In the genomic region with DNA sequence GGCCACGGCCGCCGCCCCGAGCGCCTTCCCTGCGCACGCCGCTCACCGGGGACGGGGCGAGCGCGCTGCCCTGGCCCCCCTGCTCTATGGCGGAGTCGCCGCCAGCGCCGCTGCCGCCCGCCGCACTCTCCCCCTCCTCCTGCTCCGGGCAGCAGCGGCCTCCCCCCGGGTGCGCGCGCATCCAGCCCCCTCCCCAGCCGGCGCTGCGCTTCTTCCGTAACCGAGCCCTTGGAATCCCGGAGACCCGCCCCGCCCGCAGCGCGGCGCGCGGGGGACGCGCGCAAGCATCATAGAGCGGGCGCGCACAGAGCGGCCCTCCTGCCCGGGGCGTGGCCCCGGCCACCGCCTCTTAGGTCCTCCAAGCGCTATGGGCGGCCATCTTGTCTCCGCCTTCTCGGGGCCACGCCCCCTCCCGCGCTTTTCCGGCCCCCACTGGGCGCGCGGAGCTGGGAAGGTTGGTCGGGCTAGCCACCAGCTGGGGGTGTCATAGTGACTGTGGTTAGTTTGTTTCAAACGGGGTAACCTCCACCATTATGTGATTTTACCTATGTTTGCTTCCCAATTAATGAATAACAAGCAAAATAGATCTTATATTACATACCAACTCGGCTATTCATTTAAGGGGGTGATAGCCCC, we compare ENCODE assay signal across 8 cellular contexts. TPM values are rescaled to one million over a fixed set of nuclear protein-coding genes. Genes with fewer than 3 reads are reported as not detected.
DNase-seq lines count a peak whose midpoint lies in the region; ATAC-seq and TF ChIP-seq lines count a peak whose summit lies in the region.

A gene with protein sequence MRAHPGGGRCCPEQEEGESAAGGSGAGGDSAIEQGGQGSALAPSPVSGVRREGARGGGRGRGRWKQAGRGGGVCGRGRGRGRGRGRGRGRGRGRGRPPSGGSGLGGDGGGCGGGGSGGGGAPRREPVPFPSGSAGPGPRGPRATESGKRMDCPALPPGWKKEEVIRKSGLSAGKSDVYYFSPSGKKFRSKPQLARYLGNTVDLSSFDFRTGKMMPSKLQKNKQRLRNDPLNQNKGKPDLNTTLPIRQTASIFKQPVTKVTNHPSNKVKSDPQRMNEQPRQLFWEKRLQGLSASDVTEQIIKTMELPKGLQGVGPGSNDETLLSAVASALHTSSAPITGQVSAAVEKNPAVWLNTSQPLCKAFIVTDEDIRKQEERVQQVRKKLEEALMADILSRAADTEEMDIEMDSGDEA (minus strand): TSS at position 291 of the 636 bp plus-strand sequence. CDS start 110 bp downstream, at position 181.

- H3K9ac ChIP-seq in fibroblast of lung (ENCODE audit: insufficient read depth, low read length) = peak within 1 kb of the TSS; percentile 78

- peaks cover 4% of the 10 kb centered on the region; the same call in 1 of the 3 replicates for H3K36me3 Mint-ChIP-seq in GM23338 (ENCODE audit: low read depth)
- peaks cover 48% of the 10 kb centered on the region for H3K36me3 Mint-ChIP-seq in activated T-helper 17 cell treated with anti-CD3 and anti-CD28 coated beads, Interleukin-2, amount 50 U/mL, for 72 hours (ENCODE audit: low read depth)
- H3K36me3 Mint-ChIP-seq in naive thymus-derived CD8-positive, alpha-beta T cell = peaks cover 0 to 4% (median 0%) of the 10 kb centered on the region in 3 donors

- H3K9me2 ChIP-seq in GM23338 (ENCODE audit: insufficient read depth) = no peaks in the 10 kb centered on the region

- peak; percentile 97 for ATAC-seq in GM23338
- peak; percentile 83 for ATAC-seq in activated T-helper 17 cell treated with anti-CD3 and anti-CD28 coated beads, Interleukin-2, amount 50 U/mL, for 72 hours (replicated peaks)
- ATAC-seq in naive thymus-derived CD8-positive, alpha-beta T cell = peak; percentile 88 to 89

- peak within 1 kb of the TSS; percentile 95 for H3K27ac Mint-ChIP-seq in GM23338
- peak within 1 kb of the TSS; percentile 99 for H3K27ac Mint-ChIP-seq in activated T-helper 17 cell treated with anti-CD3 and anti-CD28 coated beads, Interleukin-2, amount 50 U/mL, for 72 hours
- H3K27ac Mint-ChIP-seq in naive thymus-derived CD8-positive, alpha-beta T cell = peak within 1 kb of the TSS; percentile 92 to 98 (median 96)

- peak; percentile 95 for DNase-seq in EH (ENCODE audit: low read depth)
- peak; percentile 98 for DNase-seq in GM23338 (ENCODE audit: low spot score)
- peak; percentile 94 for DNase-seq in LHCN-M2 (ENCODE audit: low read depth)
- DNase-seq in RPMI8226 = peak; percentile 99
- DNase-seq in fibroblast of lung (ENCODE audit: low read depth in 2 of 2) = peak; percentile 93 to 94
- DNase-seq in naive thymus-derived CD8-positive, alpha-beta T cell = peak; percentile 84 to 95 (median 92)
- DNase-seq in stimulated activated naive CD4-positive, alpha-beta T cell (lab: John Stamatoyannopoulos, UW) = peak; percentile 83 to 90 (median 86)

- no peaks in the 10 kb centered on the region for H3F3A ChIP-seq in GM23338 (replicated peaks; ENCODE audit: low read depth)

- H3K4me1 Mint-ChIP-seq in GM23338 = peaks cover 23% of the 10 kb centered on the region
- peaks cover 17% of the 10 kb centered on the region for H3K4me1 Mint-ChIP-seq in activated T-helper 17 cell treated with anti-CD3 and anti-CD28 coated beads, Interleukin-2, amount 50 U/mL, for 72 hours
- H3K4me1 Mint-ChIP-seq in naive thymus-derived CD8-positive, alpha-beta T cell = peaks cover 8 to 42% (median 39%) of the 10 kb centered on the region in 4 donors

- H3K4me1 ChIP-seq in GM23338 (ENCODE audit: insufficient read depth) (peaks cover 30% of the 10 kb centered on the region), fibroblast of lung (ENCODE audit: control insufficient read depth, extremely low read depth, insufficient read depth, low read length) (no peaks in the 10 kb centered on the region)

- H3K27ac ChIP-seq in GM23338 (ENCODE audit: low read depth) (peak within 1 kb of the TSS; percentile 41; the same call in 1 of the 2 replicates), fibroblast of lung (ENCODE audit: insufficient read depth, low read length) (peak within 1 kb of the TSS; percentile 63)

- peaks cover 27% of the 10 kb centered on the region for H4K20me1 ChIP-seq in GM23338 (replicated peaks; ENCODE audit: insufficient read depth)
- peaks cover 3% of the 10 kb centered on the region for H4K20me1 ChIP-seq in fibroblast of lung (ENCODE audit: control insufficient read depth, extremely low read depth, insufficient read depth, low read length)

- H3K4me2 ChIP-seq in GM23338 = peak within 1 kb of the TSS; percentile 90
- H3K4me2 ChIP-seq in fibroblast of lung (ENCODE audit: extremely low read depth, insufficient read depth, low read length) = peak within 1 kb of the TSS; percentile 82

- H2AFZ ChIP-seq in GM23338 = peak within 1 kb of the TSS; percentile 65
- H2AFZ ChIP-seq in fibroblast of lung (ENCODE audit: low read length) = peak within 1 kb of the TSS; percentile 95

- TF ChIP-seq CTCF in GM23338 (conservative IDR thresholded peaks at IDR 0.05; ENCODE audit: low read depth in 2 of 2) (peak; percentile 46 to 58), fibroblast of lung (conservative IDR thresholded peaks at IDR 0.05 in 1 of 2, IDR thresholded peaks at IDR 0.05 in 1 of 2; ENCODE audit: low read depth in 1 of 2, low read length in 2 of 2) (no peak)

- peaks cover 44% of the 10 kb centered on the region for H3K79me2 ChIP-seq in GM23338 (replicated peaks; ENCODE audit: insufficient read depth)
- peaks cover 42% of the 10 kb centered on the region for H3K79me2 ChIP-seq in fibroblast of lung (ENCODE audit: control insufficient read depth, insufficient read depth, low read length)

- H3K27me3 ChIP-seq in GM23338 (ENCODE audit: insufficient read depth) (no peaks in the 10 kb centered on the region), fibroblast of lung (ENCODE audit: control insufficient read depth, insufficient read depth, low read length) (no peaks in the 10 kb centered on the region)

- H3K27me3 Mint-ChIP-seq in GM23338 (ENCODE audit: insufficient read depth, low read depth, poor library complexity) = no peaks in the 10 kb centered on the region
- no peaks in the 10 kb centered on the region for H3K27me3 Mint-ChIP-seq in activated T-helper 17 cell treated with anti-CD3 and anti-CD28 coated beads, Interleukin-2, amount 50 U/mL, for 72 hours
- no peaks in the 10 kb centered on the region for H3K27me3 Mint-ChIP-seq in naive thymus-derived CD8-positive, alpha-beta T cell

- no peaks in the 10 kb centered on the region for H3K9me3 Mint-ChIP-seq in GM23338
- no peaks in the 10 kb centered on the region for H3K9me3 Mint-ChIP-seq in activated T-helper 17 cell treated with anti-CD3 and anti-CD28 coated beads, Interleukin-2, amount 50 U/mL, for 72 hours
- H3K9me3 Mint-ChIP-seq in naive thymus-derived CD8-positive, alpha-beta T cell = no peaks in the 10 kb centered on the region

- peaks cover 4% of the 10 kb centered on the region; the same call in 1 of the 2 replicates for H3K36me3 ChIP-seq in GM23338 (ENCODE audit: insufficient read depth)
- no peaks in the 10 kb centered on the region for H3K36me3 ChIP-seq in fibroblast of lung (ENCODE audit: control insufficient read depth, insufficient read depth, low read length)

- peak within 1 kb of the TSS; percentile 94 for H3K4me3 Mint-ChIP-seq in GM23338
- peak within 1 kb of the TSS; percentile 95 for H3K4me3 Mint-ChIP-seq in activated T-helper 17 cell treated with anti-CD3 and anti-CD28 coated beads, Interleukin-2, amount 50 U/mL, for 72 hours
- H3K4me3 Mint-ChIP-seq in naive thymus-derived CD8-positive, alpha-beta T cell = peak within 1 kb of the TSS; percentile 89 to 98 (median 94)

- H3K4me3 ChIP-seq in GM23338 (peak within 1 kb of the TSS; percentile 71), fibroblast of lung (replicated peaks in 1 of 4; ENCODE audit: control extremely low read depth in 1 of 4, insufficient read depth in 1 of 4, low read depth in 3 of 4, low read length in 4 of 4) (peak within 1 kb of the TSS; percentile 47 to 71 (median 55))

- H3K9me3 ChIP-seq in fibroblast of lung (ENCODE audit: control insufficient read depth, insufficient read depth, low read depth, low read length) = no peaks in the 10 kb centered on the region

- POLR2A ChIA-PET in naive thymus-derived CD8-positive, alpha-beta T cell (lab: Charles Lee) = interaction anchor here (0.6 to 3.1 kb wide), 4 partner anchors 23 to 133 kb away, joined by 3 to 52 read pairs (median 6); partner anchors contain the start of genes C18orf54, POLI and STARD6

TF ChIP-seq in GM23338, 12 proteins besides CTCF, POLR2A, EP300 and RAD21 (continues in another document):
- TF ChIP-seq STAT1 (IDR thresholded peaks at IDR 0.05; ENCODE audit: unreplicated experiment) = no peak
- TF ChIP-seq ZNF331 (CRISPR knock-in tag; IDR thresholded peaks at IDR 0.05; ENCODE audit: low read depth) = no peak

RNA-seq across cellular contexts. Expression of the gene that starts here (rescaled TPM):
- total RNA-seq in GM23338 (2014; rRNA removed; shearing (Covaris generic)) = 39.2 and 41.2 TPM in 2 replicates
- polyA plus RNA-seq in GM23338 (2016; fragmentation: Nextera tagmentation; extraction: Ambion mirVana) = 10.3 and 11.2 TPM in 2 replicates
- total RNA-seq in LHCN-M2 (2014; rRNA removed) = 24.9 and 28.5 TPM in 2 replicates
- polyA plus RNA-seq in LHCN-M2 (2012) = 28.6 TPM
- 100 to 1,000 TPM; 170 to 190 TPM for total RNA-seq in activated T-helper 17 cell treated with anti-CD3 and anti-CD28 coated beads, Interleukin-2, amount 50 U/mL, for 72 hours
- 17.2 and 43.8 TPM in 2 replicates for total RNA-seq in fibroblast of lung
- polyA plus RNA-seq in fibroblast of lung = 29.7 and 32.5 TPM in 2 replicates
- polyA plus RNA-seq in fibroblast of lung (2012) = 34.8 and 35.2 TPM in 2 replicates
- 1.8 and 16.2 TPM in 2 replicates for polyA minus RNA-seq in fibroblast of lung (ENCODE audit: low replicate concordance)
- 10 to 100 TPM; 78.8 to 85.1 TPM for total RNA-seq in naive thymus-derived CD8-positive, alpha-beta T cell
- 10 to 100 TPM in 2 of 3 donors, 1 to 10 TPM in 1; 6.3 to 21.1 (median 13.0) TPM for polyA plus RNA-seq in naive thymus-derived CD8-positive, alpha-beta T cell

Comparison
In these comparisons a context has a peak if more than half of its experiments do, and no peak if none do; other contexts are left out.
1. Peak in every context shown above with its lines: DNase-seq, ATAC-seq, H3K4me3 ChIP-seq and H3K27ac ChIP-seq.
2. CTCF ChIP-seq: peak in GM23338 (2 of 2); none in fibroblast of lung (0 of 2).